8 cellular contexts compared by ENCODE assay signal in genomic region chr15:73994912-73995622, GRCh38. TPM values are rescaled to one million over a fixed set of nuclear protein-coding genes. Genes with fewer than 3 reads are reported as not detected.
DNase-seq lines count a peak whose midpoint lies in the region; ATAC-seq and TF ChIP-seq lines count a peak whose summit lies in the region.

No MANE protein-coding gene starts in this region.

- TF ChIP-seq CTCF in AG10803 (conservative IDR thresholded peaks at IDR 0.05; ENCODE audit: low read length) (no peak), HFF-Myc (IDR thresholded peaks at IDR 0.05; ENCODE audit: low read depth, low read length, missing control alignments) (no peak)

- peak overlapping the region; percentile 96 for H3K27ac Mint-ChIP-seq in activated CD4-positive, alpha-beta memory T cell treated with anti-CD3 and anti-CD28 coated beads for 36 hours

- CTCF ChIA-PET in activated CD4-positive, alpha-beta memory T cell treated with anti-CD3 and anti-CD28 coated beads for 36 hours (lab: Charles Lee), result interaction anchor here (0.7 to 4.0 kb wide), 17 partner anchors 9 to 1373 kb away, joined by 3 to 22 read pairs (median 4); partner anchors contain the start of gene UBL7

- H3K4me1 Mint-ChIP-seq in activated CD4-positive, alpha-beta memory T cell treated with anti-CD3 and anti-CD28 coated beads for 36 hours (ENCODE audit: low read depth), result peaks cover 54% of the 10 kb centered on the region

- no peaks in the 10 kb centered on the region for H3K27me3 Mint-ChIP-seq in activated CD4-positive, alpha-beta memory T cell treated with anti-CD3 and anti-CD28 coated beads for 36 hours

- POLR2A ChIA-PET in activated CD4-positive, alpha-beta memory T cell treated with anti-CD3 and anti-CD28 coated beads for 36 hours (lab: Charles Lee), result interaction anchor here (1.0 to 2.3 kb wide), 7 partner anchors 9 to 550 kb away, joined by 3 to 22 read pairs (median 3); partner anchors contain the start of gene ARID3B

- peaks cover 19% of the 10 kb centered on the region for H3K36me3 Mint-ChIP-seq in activated CD4-positive, alpha-beta memory T cell treated with anti-CD3 and anti-CD28 coated beads for 36 hours

- ATAC-seq in Right ventricle myocardium superior (ENCODE audit: poor library complexity), result peak; percentile 1
- no peak for ATAC-seq in HG03095 (IDR thresholded peaks at IDR 0.05; ENCODE audit: unreplicated experiment)

- H3K9me3 Mint-ChIP-seq in activated CD4-positive, alpha-beta memory T cell treated with anti-CD3 and anti-CD28 coated beads for 36 hours, result no peaks in the 10 kb centered on the region

- intact Hi-C loops in activated CD4-positive, alpha-beta memory T cell treated with anti-CD3 and anti-CD28 coated beads for 36 hours (cut with micrococcal nuclease), result loop anchor here (2.0 to 10.0 kb wide), 6 partner anchors 16 to 790 kb away; partner anchors contain the start of genes ARID3B, CSK, NPTN and UBL7
- intact Hi-C loops in Right ventricle myocardium superior (cut with DNase I), result loop anchor here (10.0 kb wide), 1 partner anchor 50 kb away; no protein-coding TSS in a partner anchor

- peak overlapping the region; percentile 97 for H3K4me3 ChIP-seq in AG10803 (ENCODE audit: low read length)
- H3K4me3 ChIP-seq in HFF-Myc (replicated peaks; ENCODE audit: low read depth, low read length), result peak overlapping the region; percentile 83

- DNase-seq in AG10803 (ENCODE audit: low read depth) (peak; percentile 28), HFF-Myc (ENCODE audit: extremely low read depth, low read depth) (no peak), Right ventricle myocardium superior (peak; percentile 51), renal cortical epithelial cell (ENCODE audit: low read depth) (peak; percentile 25), NCI-H1092 treated with DMSO at 0.1 percent for 48 hours (lab: John Stamatoyannopoulos, UW) (no peak), DMS153 (lab: John Stamatoyannopoulos, UW) (no peak)
- peak; percentile 32 for DNase-seq in activated CD4-positive, alpha-beta memory T cell treated with anti-CD3 and anti-CD28 coated beads for 36 hours

- H3K4me3 Mint-ChIP-seq in activated CD4-positive, alpha-beta memory T cell treated with anti-CD3 and anti-CD28 coated beads for 36 hours, result peak overlapping the region; percentile 98

RNA-seq across cellular contexts. Expression of gene PML, which starts 0.6 kb away (rescaled TPM):
- total RNA-seq in activated CD4-positive, alpha-beta memory T cell treated with anti-CD3 and anti-CD28 coated beads for 36 hours, result 10 to 100 TPM; 67.6 to 69.8 TPM
- total RNA-seq in Right ventricle myocardium superior (18.2 TPM), renal cortical epithelial cell (56.8 and 234 TPM in 2 replicates)

RNA-seq across cellular contexts. Expression of gene STOML1, which starts 3.0 kb away (rescaled TPM):
- 10 to 100 TPM in 1 of 2 experiments, 1 to 10 TPM in 1; 7.1 to 10.1 TPM for total RNA-seq in activated CD4-positive, alpha-beta memory T cell treated with anti-CD3 and anti-CD28 coated beads for 36 hours
- total RNA-seq in Right ventricle myocardium superior, result 26.8 TPM
- 23.2 and 36.5 TPM in 2 replicates for total RNA-seq in renal cortical epithelial cell

Comparison
In these comparisons a context has a peak if more than half of its experiments do, and no peak if none do; other contexts are left out.
1. DNase-seq: peak in AG10803 (single experiment), activated CD4-positive, alpha-beta memory T cell treated with anti-CD3 and anti-CD28 coated beads for 36 hours (single experiment), Right ventricle myocardium superior (single experiment) and renal cortical epithelial cell (single experiment); none in HFF-Myc (single experiment), NCI-H1092 treated with DMSO at 0.1 percent for 48 hours (single experiment) and DMS153 (single experiment).